In the genomic region with DNA sequence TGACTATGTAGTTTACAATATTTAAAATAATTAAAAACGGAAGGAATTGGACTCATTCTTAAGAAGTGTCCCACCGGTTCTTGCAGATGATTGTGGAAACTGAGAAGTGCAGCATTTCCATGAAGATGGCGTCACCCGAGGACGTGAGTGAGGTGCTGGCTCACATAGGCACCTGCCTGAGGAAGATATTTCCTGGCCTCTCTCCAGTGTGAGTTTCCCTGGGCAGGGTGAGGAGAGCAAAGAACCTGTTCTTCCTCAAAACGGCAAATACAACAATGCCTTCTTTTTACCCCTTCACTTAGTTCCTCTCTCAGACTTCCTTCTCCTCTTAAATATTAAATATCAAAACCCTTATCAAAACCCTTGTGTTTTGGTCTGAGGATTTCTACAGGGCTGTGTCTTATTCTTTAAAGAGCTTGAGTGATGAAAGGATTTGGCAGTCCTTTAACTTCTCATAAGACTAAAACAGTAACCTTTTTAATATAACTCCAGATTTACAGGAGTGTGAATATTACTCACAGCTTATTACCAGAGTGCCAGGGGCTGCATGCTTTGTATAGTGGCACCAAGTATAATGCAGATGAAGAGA, we compare ENCODE assay signal across 21 cellular contexts.
"Had no signal": no experiment of that assay in that cellular context is flagged by ENCODE, and none has a peak within 500 bp of the region (broad histone marks: within the 10 kb centered on the region; RNA-seq: fewer than 3 reads in every experiment).

No MANE protein-coding gene starts in this region.

- H3K36me3 ChIP-seq: colonic mucosa, esophagus muscularis mucosa, heart right ventricle, suprapubic skin, transverse colon, vagina had no signal

- H3K36me3 Mint-ChIP-seq: immature natural killer cell had no signal

- H3K27me3 Mint-ChIP-seq: activated naive CD4-positive, alpha-beta T cell treated with anti-CD3 and anti-CD28 coated beads, Interleukin-2, amount 10 ng/mL, durations not matched to agents 7 days and 5 days; central memory CD8-positive, alpha-beta T cell; naive thymus-derived CD8-positive, alpha-beta T cell; stimulated activated naive CD8-positive, alpha-beta T cell treated with anti-CD3 and anti-CD28 coated beads, Interleukin-15, amount 100 ng/mL, for 72 hours had no signal

- ATAC-seq: activated CD4-positive, CD25-positive, alpha-beta regulatory T cell treated with anti-CD3 and anti-CD28 coated beads, Interleukin-2, amount 50 U/mL, for 24 hours; heart right ventricle; naive thymus-derived CD8-positive, alpha-beta T cell; psoas muscle; right cardiac atrium; stimulated activated naive CD8-positive, alpha-beta T cell treated with anti-CD3 and anti-CD28 coated beads, Interleukin-15, amount 100 ng/mL, for 72 hours had no signal

- H3K4me1 ChIP-seq: esophagus muscularis mucosa, psoas muscle, suprapubic skin, vagina had no signal

- H3K9me3 ChIP-seq: colonic mucosa, esophagus muscularis mucosa, heart right ventricle, psoas muscle, suprapubic skin, transverse colon, vagina had no signal

- H3K27me3 ChIP-seq: colonic mucosa, esophagus muscularis mucosa, heart right ventricle, suprapubic skin, transverse colon, vagina had no signal

- H3K4me1 Mint-ChIP-seq: activated naive CD4-positive, alpha-beta T cell treated with anti-CD3 and anti-CD28 coated beads, Interleukin-2, amount 10 ng/mL, durations not matched to agents 7 days and 5 days; central memory CD8-positive, alpha-beta T cell; immature natural killer cell had no signal

- H3K9me3 Mint-ChIP-seq: activated naive CD4-positive, alpha-beta T cell treated with anti-CD3 and anti-CD28 coated beads, Interleukin-2, amount 10 ng/mL, durations not matched to agents 7 days and 5 days; central memory CD8-positive, alpha-beta T cell; immature natural killer cell; naive thymus-derived CD8-positive, alpha-beta T cell; stimulated activated naive CD8-positive, alpha-beta T cell treated with anti-CD3 and anti-CD28 coated beads, Interleukin-15, amount 100 ng/mL, for 72 hours had no signal

- H3K4me3 ChIP-seq: colonic mucosa, esophagus muscularis mucosa, heart right ventricle, psoas muscle, suprapubic skin, transverse colon, vagina had no signal

- H3K4me3 Mint-ChIP-seq: activated naive CD4-positive, alpha-beta T cell treated with anti-CD3 and anti-CD28 coated beads, Interleukin-2, amount 10 ng/mL, durations not matched to agents 7 days and 5 days; central memory CD8-positive, alpha-beta T cell; immature natural killer cell; naive thymus-derived CD8-positive, alpha-beta T cell; stimulated activated naive CD8-positive, alpha-beta T cell treated with anti-CD3 and anti-CD28 coated beads, Interleukin-15, amount 100 ng/mL, for 72 hours had no signal

- H3K27ac ChIP-seq: colonic mucosa, esophagus muscularis mucosa, heart right ventricle, psoas muscle, suprapubic skin, transverse colon, vagina had no signal

- DNase-seq: activated CD8-positive, alpha-beta memory T cell treated with anti-CD3 and anti-CD28 coated beads for 24 hours; activated CD8-positive, alpha-beta memory T cell treated with anti-CD3 and anti-CD28 coated beads, Interleukin-2, amount 50 U/mL, for 48 hours; activated effector memory CD4-positive, alpha-beta T cell treated with Interleukin-2 at 50 U/mL for 16 hours; activated naive CD4-positive, alpha-beta T cell treated with anti-CD3 and anti-CD28 coated beads, Interleukin-2, amount 10 ng/mL, durations not matched to agents 7 days and 5 days; activated T-cell treated with anti-CD3 and anti-CD28 coated beads, Interleukin-2, amount 50 U/mL, for 48 hours; aorta; colonic mucosa; heart right ventricle; immature natural killer cell; kidney glomerular epithelial cell; mesenchymal stem cell; naive thymus-derived CD8-positive, alpha-beta T cell; psoas muscle; right cardiac atrium; stimulated activated naive CD8-positive, alpha-beta T cell treated with anti-CD3 and anti-CD28 coated beads, Interleukin-15, amount 100 ng/mL, for 72 hours; transverse colon had no signal

- H3K27ac Mint-ChIP-seq: activated naive CD4-positive, alpha-beta T cell treated with anti-CD3 and anti-CD28 coated beads, Interleukin-2, amount 10 ng/mL, durations not matched to agents 7 days and 5 days; immature natural killer cell; naive thymus-derived CD8-positive, alpha-beta T cell; stimulated activated naive CD8-positive, alpha-beta T cell treated with anti-CD3 and anti-CD28 coated beads, Interleukin-15, amount 100 ng/mL, for 72 hours had no signal
